1 cellular context compared by ENCODE assay signal in genomic region chr7:39613577-39613976, GRCh38.
TF ChIP-seq lines count a peak whose summit lies in the region.

No MANE protein-coding gene starts in this region.

TF ChIP-seq in IMR-90, 13 proteins besides CTCF, POLR2A, EP300 and RAD21:
- TF ChIP-seq MAZ (IDR thresholded peaks at IDR 0.05; ENCODE audit: borderline replicate concordance, low read depth, low read length) = no peak
- TF ChIP-seq USF2 (IDR thresholded peaks at IDR 0.05; ENCODE audit: low read depth, low read length) = no peak
- no peak for TF ChIP-seq RCOR1 (IDR thresholded peaks at IDR 0.05; ENCODE audit: insufficient replicate concordance, low read length)
